Comparison of ENCODE assay signal across 9 cellular contexts in genomic region chr12:124588689-124589318, GRCh38. TPM values are rescaled to one million over a fixed set of nuclear protein-coding genes. Genes with fewer than 3 reads are reported as not detected.
DNase-seq lines count a peak whose midpoint lies in the region; TF ChIP-seq lines count a peak whose summit lies in the region.
"Had no signal": no experiment of that assay in that cellular context is flagged by ENCODE, and none has a peak within 500 bp of the region (broad histone marks: within the 10 kb centered on the region; RNA-seq: fewer than 3 reads in every experiment).

No MANE protein-coding gene starts in this region.

- H3K4me3 ChIP-seq in Loucy (ENCODE audit: low read length, poor library complexity, severe bottlenecking) (peak overlapping the region; percentile 35), mammary epithelial cell (replicated peaks in 1 of 3; ENCODE audit: insufficient read depth in 1 of 3, low read depth in 2 of 3, low read length in 3 of 3) (peak overlapping the region; percentile 15 to 41 (median 31))
- H3K4me3 ChIP-seq: SK-N-MC had no signal

- 4% methylated on average over 7 of the region's 9 CpGs for WGBS in mammary epithelial cell (ENCODE audit: low coverage, missing lambda C conversion rate)

- H2AFZ ChIP-seq in Loucy (ENCODE audit: low read length): 0 out of 2 replicates have a peak overlapping the region, but pooled peaks have one; percentile 29
- H2AFZ ChIP-seq in mammary epithelial cell (ENCODE audit: low read depth, low read length): peak overlapping the region; percentile 47

- H3K9ac ChIP-seq in Loucy (ENCODE audit: low read depth, low read length, poor library complexity, severe bottlenecking) (peak overlapping the region; percentile 53), mammary epithelial cell (ENCODE audit: insufficient read depth, low read length) (peak overlapping the region; percentile 54)

- TF ChIP-seq CTCF in Loucy (conservative IDR thresholded peaks at IDR 0.05; ENCODE audit: low read length) (no peak), mammary epithelial cell (conservative IDR thresholded peaks at IDR 0.05 in 1 of 2, IDR thresholded peaks at IDR 0.05 in 1 of 2; ENCODE audit: extremely low read depth in 1 of 2, insufficient read depth in 1 of 2, low read depth in 1 of 2, low read length in 2 of 2) (no peak)

- BruUV-seq in mammary epithelial cell (replicated peaks; lab: Mats Ljungman, UMichigan): no TSS peak

- H3K27ac ChIP-seq in mammary epithelial cell (ENCODE audit: insufficient read depth, low read depth, low read length): peak overlapping the region; percentile 51
- H3K27ac ChIP-seq: SK-N-MC had no signal

- in situ Hi-C loops in mammary epithelial cell (cut with MboI; ENCODE audit: low sequenced_read_pairs in 2 of 2) (no loop called here), ACHN (cut with HindIII; ENCODE audit: low pct_ligation_motif_present, low pct_unique_long_range_greater_than_20kb, low sequenced_read_pairs) (no loop called here)

- H4K20me1 ChIP-seq in Loucy (ENCODE audit: insufficient read depth, low read length, poor library complexity, severe bottlenecking) (no peaks in the 10 kb centered on the region), mammary epithelial cell (ENCODE audit: insufficient read depth, low read length) (no peaks in the 10 kb centered on the region)

- CTCF ChIA-PET in mammary epithelial cell (lab: Charles Lee; ENCODE audit: low non-redundant PET): no interaction called here

- H3K36me3 ChIP-seq in Loucy (ENCODE audit: insufficient read depth, low read length) (no peaks in the 10 kb centered on the region), mammary epithelial cell (ENCODE audit: insufficient read depth, low read length) (no peaks in the 10 kb centered on the region)

- DNase-seq in AG08396 (ENCODE audit: low spot score) (peak; percentile 81), mammary epithelial cell (peak; percentile 51), mucosa of gallbladder (ENCODE audit: low spot score) (peak; percentile 37), kidney glomerular epithelial cell (lab: John Stamatoyannopoulos, UW) (no peak), ACHN (no peak), NCI-H748 (lab: John Stamatoyannopoulos, UW; ENCODE audit: unreplicated experiment) (no peak), NCI-H1436 treated with DMSO at 0.1 percent for 48 hours (lab: John Stamatoyannopoulos, UW) (no peak)

- H3K9me3 ChIP-seq in Loucy (ENCODE audit: insufficient read depth, low read depth, low read length) (no peaks in the 10 kb centered on the region), mammary epithelial cell (replicated peaks; ENCODE audit: insufficient read depth, low read length) (peaks cover 4% of the 10 kb centered on the region)

- no peaks in the 10 kb centered on the region for H3F3A ChIP-seq in Loucy (ENCODE audit: low read depth)

- H3K9me2 ChIP-seq in Loucy (replicated peaks; ENCODE audit: low read depth, low read length): no peaks in the 10 kb centered on the region

- H3K27me3 ChIP-seq in Loucy (ENCODE audit: insufficient read depth, low read length, poor library complexity, severe bottlenecking) (no peaks in the 10 kb centered on the region), mammary epithelial cell (ENCODE audit: insufficient read depth, low read length) (no peaks in the 10 kb centered on the region)

- intact Hi-C loops in mammary epithelial cell (cut with micrococcal nuclease): no loop called here

- H3K4me2 ChIP-seq in Loucy (ENCODE audit: low read depth, low read length, poor library complexity, severe bottlenecking) (peak overlapping the region; percentile 65), mammary epithelial cell (ENCODE audit: insufficient read depth, low read depth, low read length) (peak overlapping the region; percentile 76)

- H3K79me2 ChIP-seq in Loucy (ENCODE audit: insufficient read depth, low read length) (no peaks in the 10 kb centered on the region), mammary epithelial cell (ENCODE audit: insufficient read depth, low read length) (no peaks in the 10 kb centered on the region)

- H3K4me1 ChIP-seq in Loucy (ENCODE audit: insufficient read depth, low read length, poor library complexity, severe bottlenecking): peaks cover 16% of the 10 kb centered on the region
- peaks cover 40% of the 10 kb centered on the region for H3K4me1 ChIP-seq in mammary epithelial cell (ENCODE audit: insufficient read depth, low read length)

- dilution Hi-C loops in mammary epithelial cell (cut with HindIII; ENCODE audit: low sequenced_read_pairs): no loop called here

RNA-seq across cellular contexts. Expression of gene NCOR2, which starts 21.4 kb away (rescaled TPM):
- total RNA-seq in mammary epithelial cell (100 to 1,000 TPM in 1 of 2 donors, 10 to 100 TPM in 1; 70.5 to 158 TPM), mucosa of gallbladder (210 TPM)
- polyA plus RNA-seq in mammary epithelial cell: 18.9 TPM
- 117 TPM for polyA minus RNA-seq in mammary epithelial cell

Comparison
In these comparisons a context has a peak if more than half of its experiments do, and no peak if none do; other contexts are left out.
1. DNase-seq: peak in AG08396 (single experiment), mammary epithelial cell (single experiment) and mucosa of gallbladder (single experiment); none in kidney glomerular epithelial cell (single experiment), ACHN (single experiment), NCI-H748 (single experiment) and NCI-H1436 treated with DMSO at 0.1 percent for 48 hours (single experiment).